ENCODE assay signal across 8 cellular contexts in genomic region chr3:151171145-151171544, GRCh38. TPM values are rescaled to one million over a fixed set of nuclear protein-coding genes. Genes with fewer than 3 reads are reported as not detected.
DNase-seq lines count a peak whose midpoint lies in the region; ATAC-seq and TF ChIP-seq lines count a peak whose summit lies in the region.

No MANE protein-coding gene starts in this region.

- H3K36me3 ChIP-seq in skeletal muscle tissue (ENCODE audit: control insufficient read depth in 3 of 3, insufficient read depth in 3 of 3, low read length in 3 of 3) = no peaks in the 10 kb centered on the region

- H3K27me3 ChIP-seq in skeletal muscle tissue (ENCODE audit: control insufficient read depth in 3 of 3, insufficient read depth in 3 of 3, low read length in 3 of 3) = no peaks in the 10 kb centered on the region

- no peak overlapping the region for H3K9ac ChIP-seq in skeletal muscle tissue (ENCODE audit: low read depth in 1 of 3, low read length in 3 of 3)

- peaks cover 4 to 13% (median 7%) of the 10 kb centered on the region in 3 donors for H3K4me1 ChIP-seq in skeletal muscle tissue (ENCODE audit: control insufficient read depth in 3 of 3, insufficient read depth in 3 of 3, low read length in 3 of 3)

- H3K27ac ChIP-seq in skeletal muscle tissue (ENCODE audit: low read depth, low read length) = peak overlapping the region; percentile 38

- no peaks in the 10 kb centered on the region for H3K36me3 Mint-ChIP-seq in activated naive CD8-positive, alpha-beta T cell treated with anti-CD3 and anti-CD28 coated beads for 36 hours
- H3K36me3 Mint-ChIP-seq in osteocyte (ENCODE audit: unreplicated experiment) = no peaks in the 10 kb centered on the region

- H3K9me3 Mint-ChIP-seq in activated naive CD8-positive, alpha-beta T cell treated with anti-CD3 and anti-CD28 coated beads for 36 hours = no peaks in the 10 kb centered on the region
- no peaks in the 10 kb centered on the region for H3K9me3 Mint-ChIP-seq in osteocyte (ENCODE audit: unreplicated experiment)

- peaks cover 50% of the 10 kb centered on the region for H3K4me1 Mint-ChIP-seq in activated naive CD8-positive, alpha-beta T cell treated with anti-CD3 and anti-CD28 coated beads for 36 hours
- H3K4me1 Mint-ChIP-seq in osteocyte (ENCODE audit: unreplicated experiment) = no peaks in the 10 kb centered on the region

- ATAC-seq in GM21390 (IDR thresholded peaks at IDR 0.05; ENCODE audit: unreplicated experiment) = peak; percentile 58

- peak overlapping the region; percentile 49 for H3K4me3 Mint-ChIP-seq in activated naive CD8-positive, alpha-beta T cell treated with anti-CD3 and anti-CD28 coated beads for 36 hours
- no peak overlapping the region for H3K4me3 Mint-ChIP-seq in osteocyte (ENCODE audit: unreplicated experiment)

- DNase-seq in ELR (ENCODE audit: low read depth) (peak; percentile 30), KG1 (lab: John Stamatoyannopoulos, UW) (peak; percentile 63), osteocyte (ENCODE audit: extremely low spot score, unreplicated experiment) (no peak), DMS153 (lab: John Stamatoyannopoulos, UW) (no peak), hepatic stellate cell (ENCODE audit: low spot score) (no peak)
- DNase-seq in activated naive CD8-positive, alpha-beta T cell treated with anti-CD3 and anti-CD28 coated beads for 36 hours = peak; percentile 39

- H3K9me3 ChIP-seq in skeletal muscle tissue (ENCODE audit: control insufficient read depth in 3 of 3, low read length in 3 of 3) = no peaks in the 10 kb centered on the region

- no peak overlapping the region for H3K4me3 ChIP-seq in skeletal muscle tissue (ENCODE audit: low read length in 3 of 3)

- H3K27ac Mint-ChIP-seq in activated naive CD8-positive, alpha-beta T cell treated with anti-CD3 and anti-CD28 coated beads for 36 hours = peak overlapping the region; percentile 88
- no peak overlapping the region for H3K27ac Mint-ChIP-seq in osteocyte (ENCODE audit: unreplicated experiment)

- H3K27me3 Mint-ChIP-seq in activated naive CD8-positive, alpha-beta T cell treated with anti-CD3 and anti-CD28 coated beads for 36 hours = no peaks in the 10 kb centered on the region
- H3K27me3 Mint-ChIP-seq in osteocyte (ENCODE audit: unreplicated experiment) = no peaks in the 10 kb centered on the region

- no peak for TF ChIP-seq CTCF in osteocyte (IDR thresholded peaks at IDR 0.05)

RNA-seq across cellular contexts. Expression of gene GPR171, which starts 31.9 kb away (rescaled TPM):
- total RNA-seq in activated naive CD8-positive, alpha-beta T cell treated with anti-CD3 and anti-CD28 coated beads for 36 hours = 100 to 1,000 TPM; 131 to 134 TPM
- total RNA-seq in skeletal muscle tissue (1.6 TPM), osteocyte (not detected in 2 replicates)

Comparison
In these comparisons a context has a peak if more than half of its experiments do, and no peak if none do; other contexts are left out.
1. DNase-seq: peak in ELR (single experiment), KG1 (single experiment) and activated naive CD8-positive, alpha-beta T cell treated with anti-CD3 and anti-CD28 coated beads for 36 hours (single experiment); none in osteocyte (single experiment), DMS153 (single experiment) and hepatic stellate cell (single experiment).
2. RNA of gene GPR171, which starts 31.9 kb away (total RNA-seq): 131 to 134 TPM in activated naive CD8-positive, alpha-beta T cell treated with anti-CD3 and anti-CD28 coated beads for 36 hours; 1.6 TPM in skeletal muscle tissue (single experiment) and not detected in osteocyte; every median in the first group is over 10 times any median in the second.